In genomic region chr3:33750216-33750558, GRCh38 we compare ENCODE assay signal across 1 cellular context.
TF ChIP-seq lines count a peak whose summit lies in the region.

No MANE protein-coding gene starts in this region.

TF ChIP-seq in SK-N-SH, 30 proteins besides CTCF, POLR2A, EP300 and RAD21 (continued from another document):
- TF ChIP-seq, protein P1, sequence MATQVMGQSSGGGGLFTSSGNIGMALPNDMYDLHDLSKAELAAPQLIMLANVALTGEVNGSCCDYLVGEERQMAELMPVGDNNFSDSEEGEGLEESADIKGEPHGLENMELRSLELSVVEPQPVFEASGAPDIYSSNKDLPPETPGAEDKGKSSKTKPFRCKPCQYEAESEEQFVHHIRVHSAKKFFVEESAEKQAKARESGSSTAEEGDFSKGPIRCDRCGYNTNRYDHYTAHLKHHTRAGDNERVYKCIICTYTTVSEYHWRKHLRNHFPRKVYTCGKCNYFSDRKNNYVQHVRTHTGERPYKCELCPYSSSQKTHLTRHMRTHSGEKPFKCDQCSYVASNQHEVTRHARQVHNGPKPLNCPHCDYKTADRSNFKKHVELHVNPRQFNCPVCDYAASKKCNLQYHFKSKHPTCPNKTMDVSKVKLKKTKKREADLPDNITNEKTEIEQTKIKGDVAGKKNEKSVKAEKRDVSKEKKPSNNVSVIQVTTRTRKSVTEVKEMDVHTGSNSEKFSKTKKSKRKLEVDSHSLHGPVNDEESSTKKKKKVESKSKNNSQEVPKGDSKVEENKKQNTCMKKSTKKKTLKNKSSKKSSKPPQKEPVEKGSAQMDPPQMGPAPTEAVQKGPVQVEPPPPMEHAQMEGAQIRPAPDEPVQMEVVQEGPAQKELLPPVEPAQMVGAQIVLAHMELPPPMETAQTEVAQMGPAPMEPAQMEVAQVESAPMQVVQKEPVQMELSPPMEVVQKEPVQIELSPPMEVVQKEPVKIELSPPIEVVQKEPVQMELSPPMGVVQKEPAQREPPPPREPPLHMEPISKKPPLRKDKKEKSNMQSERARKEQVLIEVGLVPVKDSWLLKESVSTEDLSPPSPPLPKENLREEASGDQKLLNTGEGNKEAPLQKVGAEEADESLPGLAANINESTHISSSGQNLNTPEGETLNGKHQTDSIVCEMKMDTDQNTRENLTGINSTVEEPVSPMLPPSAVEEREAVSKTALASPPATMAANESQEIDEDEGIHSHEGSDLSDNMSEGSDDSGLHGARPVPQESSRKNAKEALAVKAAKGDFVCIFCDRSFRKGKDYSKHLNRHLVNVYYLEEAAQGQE (IDR thresholded peaks at IDR 0.05; ENCODE audit: low read depth, low read length), result no peak
- TF ChIP-seq TAF1 (IDR thresholded peaks at IDR 0.05; ENCODE audit: borderline replicate concordance, low read depth, low read length), result no peak
- no peak for TF ChIP-seq RFX5 (IDR thresholded peaks at IDR 0.05; ENCODE audit: low read length)
- no peak for TF ChIP-seq TCF12 (IDR thresholded peaks at IDR 0.05)
- no peak for TF ChIP-seq RCOR1 (IDR thresholded peaks at IDR 0.05; ENCODE audit: low read length)
- no peak for TF ChIP-seq FOSL2 (IDR thresholded peaks at IDR 0.05; ENCODE audit: borderline replicate concordance, low read depth)
- no peak for TF ChIP-seq GATA2 (CRISPR knock-in tag; IDR thresholded peaks at IDR 0.05)
- TF ChIP-seq RXRA (IDR thresholded peaks at IDR 0.05; ENCODE audit: borderline replicate concordance, low read depth), result no peak
- TF ChIP-seq IRF3 (IDR thresholded peaks at IDR 0.05; ENCODE audit: low read depth, low read length), result no peak
- TF ChIP-seq FOXM1 (IDR thresholded peaks at IDR 0.05; ENCODE audit: low read depth), result no peak
- no peak for TF ChIP-seq JUND (IDR thresholded peaks at IDR 0.05)
- no peak for TF ChIP-seq CHD2 (IDR thresholded peaks at IDR 0.05; ENCODE audit: low read length, partially characterized antibody)
